ENCODE assay signal across 8 cellular contexts in the genomic region with DNA sequence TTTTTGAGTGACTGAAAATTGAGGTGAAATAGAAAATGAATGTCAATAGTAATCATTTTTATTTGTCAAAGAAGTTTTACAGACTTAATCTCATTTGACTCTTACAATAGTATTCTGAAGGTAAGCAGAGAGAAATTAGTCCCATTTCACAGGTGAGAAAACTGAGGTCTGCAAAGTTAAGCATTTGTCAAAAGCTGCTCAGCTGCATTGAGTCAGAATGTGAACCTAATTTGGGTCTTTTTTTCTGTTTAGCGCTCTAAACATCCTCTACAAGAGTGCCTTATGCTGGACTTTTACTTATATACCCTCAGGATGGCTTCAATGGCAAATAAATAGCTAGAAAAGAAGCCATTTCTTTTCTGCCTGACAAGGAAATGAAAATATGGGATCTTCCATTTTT.
"Had no signal": no experiment of that assay in that cellular context is flagged by ENCODE, and none has a peak within 500 bp of the region (broad histone marks: within the 10 kb centered on the region; RNA-seq: fewer than 3 reads in every experiment).

No MANE protein-coding gene starts in this region.

- ATAC-seq: GM12878 had no signal

- H3K4me3 ChIP-seq: GM12878 had no signal

- FAIRE-seq: G401.6, GM12878, GM12891, GM12892, GM18507, GM19239 had no signal

- DNase-seq: GDM1, GF-D8 had no signal
